1 cellular context compared by ENCODE assay signal in the genomic region with DNA sequence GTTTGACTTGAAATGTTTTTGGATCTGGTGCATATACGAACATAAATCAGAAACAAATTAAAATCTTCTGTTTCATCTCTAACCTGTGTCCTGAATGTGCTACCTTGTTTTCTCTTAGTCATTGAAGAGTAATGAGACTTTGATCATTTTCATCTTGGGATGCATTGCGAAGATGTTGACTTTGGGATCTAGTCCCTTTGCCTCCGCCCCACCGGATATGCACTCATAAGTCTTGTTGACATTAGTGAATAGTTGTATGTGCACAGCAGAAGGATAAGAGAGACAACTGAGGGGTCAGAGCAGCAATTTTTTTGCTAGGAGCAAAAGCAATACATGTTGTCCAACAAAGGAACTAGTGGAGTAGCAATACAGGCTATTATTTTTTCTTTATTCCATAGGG.
TF ChIP-seq lines count a peak whose summit lies in the region.

No MANE protein-coding gene starts in this region.

TF ChIP-seq in SK-N-SH treated with all-trans-retinoic acid at 6 μM for 48 hours, 23 proteins besides CTCF, POLR2A, EP300 and RAD21 (continued from another document):
- TF ChIP-seq, protein P1, sequence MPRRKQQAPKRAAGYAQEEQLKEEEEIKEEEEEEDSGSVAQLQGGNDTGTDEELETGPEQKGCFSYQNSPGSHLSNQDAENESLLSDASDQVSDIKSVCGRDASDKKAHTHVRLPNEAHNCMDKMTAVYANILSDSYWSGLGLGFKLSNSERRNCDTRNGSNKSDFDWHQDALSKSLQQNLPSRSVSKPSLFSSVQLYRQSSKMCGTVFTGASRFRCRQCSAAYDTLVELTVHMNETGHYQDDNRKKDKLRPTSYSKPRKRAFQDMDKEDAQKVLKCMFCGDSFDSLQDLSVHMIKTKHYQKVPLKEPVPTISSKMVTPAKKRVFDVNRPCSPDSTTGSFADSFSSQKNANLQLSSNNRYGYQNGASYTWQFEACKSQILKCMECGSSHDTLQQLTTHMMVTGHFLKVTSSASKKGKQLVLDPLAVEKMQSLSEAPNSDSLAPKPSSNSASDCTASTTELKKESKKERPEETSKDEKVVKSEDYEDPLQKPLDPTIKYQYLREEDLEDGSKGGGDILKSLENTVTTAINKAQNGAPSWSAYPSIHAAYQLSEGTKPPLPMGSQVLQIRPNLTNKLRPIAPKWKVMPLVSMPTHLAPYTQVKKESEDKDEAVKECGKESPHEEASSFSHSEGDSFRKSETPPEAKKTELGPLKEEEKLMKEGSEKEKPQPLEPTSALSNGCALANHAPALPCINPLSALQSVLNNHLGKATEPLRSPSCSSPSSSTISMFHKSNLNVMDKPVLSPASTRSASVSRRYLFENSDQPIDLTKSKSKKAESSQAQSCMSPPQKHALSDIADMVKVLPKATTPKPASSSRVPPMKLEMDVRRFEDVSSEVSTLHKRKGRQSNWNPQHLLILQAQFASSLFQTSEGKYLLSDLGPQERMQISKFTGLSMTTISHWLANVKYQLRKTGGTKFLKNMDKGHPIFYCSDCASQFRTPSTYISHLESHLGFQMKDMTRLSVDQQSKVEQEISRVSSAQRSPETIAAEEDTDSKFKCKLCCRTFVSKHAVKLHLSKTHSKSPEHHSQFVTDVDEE (CRISPR knock-in tag; IDR thresholded peaks at IDR 0.05) = no peak
- TF ChIP-seq ZFP30 (CRISPR knock-in tag; IDR thresholded peaks at IDR 0.05) (no peak), ESRRG (CRISPR knock-in tag; IDR thresholded peaks at IDR 0.05) (no peak), CSDC2 (CRISPR knock-in tag; IDR thresholded peaks at IDR 0.05) (no peak), BACH2 (CRISPR knock-in tag; IDR thresholded peaks at IDR 0.05; ENCODE audit: borderline replicate concordance) (no peak)
- TF ChIP-seq, protein P2, sequence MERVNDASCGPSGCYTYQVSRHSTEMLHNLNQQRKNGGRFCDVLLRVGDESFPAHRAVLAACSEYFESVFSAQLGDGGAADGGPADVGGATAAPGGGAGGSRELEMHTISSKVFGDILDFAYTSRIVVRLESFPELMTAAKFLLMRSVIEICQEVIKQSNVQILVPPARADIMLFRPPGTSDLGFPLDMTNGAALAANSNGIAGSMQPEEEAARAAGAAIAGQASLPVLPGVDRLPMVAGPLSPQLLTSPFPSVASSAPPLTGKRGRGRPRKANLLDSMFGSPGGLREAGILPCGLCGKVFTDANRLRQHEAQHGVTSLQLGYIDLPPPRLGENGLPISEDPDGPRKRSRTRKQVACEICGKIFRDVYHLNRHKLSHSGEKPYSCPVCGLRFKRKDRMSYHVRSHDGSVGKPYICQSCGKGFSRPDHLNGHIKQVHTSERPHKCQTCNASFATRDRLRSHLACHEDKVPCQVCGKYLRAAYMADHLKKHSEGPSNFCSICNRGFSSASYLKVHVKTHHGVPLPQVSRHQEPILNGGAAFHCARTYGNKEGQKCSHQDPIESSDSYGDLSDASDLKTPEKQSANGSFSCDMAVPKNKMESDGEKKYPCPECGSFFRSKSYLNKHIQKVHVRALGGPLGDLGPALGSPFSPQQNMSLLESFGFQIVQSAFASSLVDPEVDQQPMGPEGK (CRISPR knock-in tag; IDR thresholded peaks at IDR 0.05; ENCODE audit: borderline replicate concordance) = no peak
- TF ChIP-seq, protein P3, sequence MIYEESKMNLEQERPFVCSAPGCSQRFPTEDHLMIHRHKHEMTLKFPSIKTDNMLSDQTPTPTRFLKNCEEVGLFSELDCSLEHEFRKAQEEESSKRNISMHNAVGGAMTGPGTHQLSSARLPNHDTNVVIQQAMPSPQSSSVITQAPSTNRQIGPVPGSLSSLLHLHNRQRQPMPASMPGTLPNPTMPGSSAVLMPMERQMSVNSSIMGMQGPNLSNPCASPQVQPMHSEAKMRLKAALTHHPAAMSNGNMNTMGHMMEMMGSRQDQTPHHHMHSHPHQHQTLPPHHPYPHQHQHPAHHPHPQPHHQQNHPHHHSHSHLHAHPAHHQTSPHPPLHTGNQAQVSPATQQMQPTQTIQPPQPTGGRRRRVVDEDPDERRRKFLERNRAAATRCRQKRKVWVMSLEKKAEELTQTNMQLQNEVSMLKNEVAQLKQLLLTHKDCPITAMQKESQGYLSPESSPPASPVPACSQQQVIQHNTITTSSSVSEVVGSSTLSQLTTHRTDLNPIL (CRISPR knock-in tag; IDR thresholded peaks at IDR 0.05; ENCODE audit: low read depth) = no peak
